Comparison of ENCODE assay signal across 9 cellular contexts in the genomic region with DNA sequence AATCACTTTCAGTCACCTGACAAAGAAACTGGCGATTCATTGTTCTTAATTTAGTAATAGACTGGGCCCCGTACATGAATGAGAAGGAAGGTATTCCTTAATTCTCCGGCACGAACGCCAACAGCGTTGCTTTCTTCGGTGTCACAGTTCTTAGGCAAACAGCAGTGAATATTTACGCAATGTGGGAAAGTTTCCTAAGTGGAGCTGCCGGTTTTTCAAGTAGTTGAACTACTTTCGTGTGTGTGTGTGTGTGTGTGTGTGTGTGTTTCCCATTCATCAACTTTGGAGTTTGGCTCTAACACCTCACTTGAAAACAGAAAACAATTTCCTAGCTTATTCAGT. TPM values are rescaled to one million over a fixed set of nuclear protein-coding genes. Genes with fewer than 3 reads are reported as not detected.
DNase-seq lines count a peak whose midpoint lies in the region; ATAC-seq and TF ChIP-seq lines count a peak whose summit lies in the region.
"Had no signal": no experiment of that assay in that cellular context is flagged by ENCODE, and none has a peak within 500 bp of the region (broad histone marks: within the 10 kb centered on the region; RNA-seq: fewer than 3 reads in every experiment).

No MANE protein-coding gene starts in this region.

- H3K27me3 Mint-ChIP-seq in CD8-positive, alpha-beta memory T cell: peaks cover 8 to 18% of the 10 kb centered on the region in 2 donors
- peaks cover 7% of the 10 kb centered on the region for H3K27me3 Mint-ChIP-seq in activated naive CD8-positive, alpha-beta T cell

- H3K27ac Mint-ChIP-seq in CD8-positive, alpha-beta memory T cell: peak overlapping the region; percentile 93 to 99 (median 98)
- peak overlapping the region; percentile 99 for H3K27ac Mint-ChIP-seq in activated naive CD8-positive, alpha-beta T cell

- H3K4me3 Mint-ChIP-seq in CD8-positive, alpha-beta memory T cell: peak overlapping the region; percentile 93 to 98 (median 96)
- peak overlapping the region; percentile 97 for H3K4me3 Mint-ChIP-seq in activated naive CD8-positive, alpha-beta T cell

- intact Hi-C loops in left ventricle myocardium inferior (cut with micrococcal nuclease) (no loop called here), sigmoid colon (cut with DNase I) (loop anchor here (5.0 to 10.0 kb wide), 2 partner anchors 465 to 778 kb away; a partner anchor contains a TSS)

- DNase-seq in CD8-positive, alpha-beta memory T cell: no peak
- no peak for DNase-seq in left ventricle myocardium inferior
- no peak for DNase-seq in sigmoid colon
- no peak for DNase-seq in KBM-7
- DNase-seq in foreskin melanocyte: no peak

- in situ Hi-C loops in KBM-7 (cut with MboI; ENCODE audit: low pct_unique_long_range_greater_than_20kb, low sequenced_read_pairs): no loop called here

- TF ChIP-seq POLR2A in sigmoid colon (IDR thresholded peaks at IDR 0.05): no peak

- H3K27me3 ChIP-seq in CD8-positive, alpha-beta memory T cell (ENCODE audit: insufficient read depth, low read length, poor library complexity, severe bottlenecking): no peaks in the 10 kb centered on the region
- H3K27me3 ChIP-seq in HUES48 (ENCODE audit: control insufficient read depth, insufficient read depth, low read length) (peaks cover 28% of the 10 kb centered on the region), left ventricle myocardium inferior (ENCODE audit: low read depth) (no peaks in the 10 kb centered on the region), sigmoid colon (no peaks in the 10 kb centered on the region)

- TF ChIP-seq CTCF in left ventricle myocardium inferior (IDR thresholded peaks at IDR 0.05; ENCODE audit: borderline replicate concordance): no peak
- no peak for TF ChIP-seq CTCF in sigmoid colon (IDR thresholded peaks at IDR 0.05)

- peaks cover 17 to 26% (median 19%) of the 10 kb centered on the region in 3 donors for H3K4me1 Mint-ChIP-seq in CD8-positive, alpha-beta memory T cell
- peaks cover 9% of the 10 kb centered on the region for H3K4me1 Mint-ChIP-seq in activated naive CD8-positive, alpha-beta T cell (ENCODE audit: low read depth)

- POLR2A ChIA-PET in CD8-positive, alpha-beta memory T cell (lab: Charles Lee): interaction anchor here (1.0 kb wide), 1 partner anchor 196 kb away, joined by 3 read pairs; a partner anchor contains a TSS

- H3K27ac ChIP-seq in CD8-positive, alpha-beta memory T cell (ENCODE audit: low read depth, low read length): peak overlapping the region; percentile 83
- H3K27ac ChIP-seq in HUES48 (ENCODE audit: low read depth, low read length): peak overlapping the region; percentile 89
- H3K27ac ChIP-seq in left ventricle myocardium inferior (replicated peaks): peak overlapping the region; percentile 95
- peak overlapping the region; percentile 84 to 89 (median 86) for H3K27ac ChIP-seq in sigmoid colon

- H3K36me3 ChIP-seq in CD8-positive, alpha-beta memory T cell (ENCODE audit: insufficient read depth, low read length): no peaks in the 10 kb centered on the region
- H3K36me3 ChIP-seq in HUES48 (ENCODE audit: control insufficient read depth, insufficient read depth, low read length) (no peaks in the 10 kb centered on the region), left ventricle myocardium inferior (no peaks in the 10 kb centered on the region), sigmoid colon (no peaks in the 10 kb centered on the region)

- CTCF ChIA-PET in CD8-positive, alpha-beta memory T cell (lab: Charles Lee): no interaction called here

- no peaks in the 10 kb centered on the region for H3K9me3 ChIP-seq in CD8-positive, alpha-beta memory T cell (ENCODE audit: low read length)
- H3K9me3 ChIP-seq in HUES48 (ENCODE audit: control insufficient read depth, insufficient read depth, low read length) (no peaks in the 10 kb centered on the region), left ventricle myocardium inferior (replicated peaks) (no peaks in the 10 kb centered on the region), sigmoid colon (no peaks in the 10 kb centered on the region)

- TF ChIP-seq EP300 in sigmoid colon (IDR thresholded peaks at IDR 0.05): no peak

- H3K9ac ChIP-seq in HUES48 (ENCODE audit: low read depth, low read length): peak overlapping the region; percentile 82

- 0 to 1% methylated on average over 10 of the region's 10 CpGs for WGBS in sigmoid colon, 2 donors

- H3K9me3 Mint-ChIP-seq in CD8-positive, alpha-beta memory T cell: peaks cover 0 to 2% (median 0%) of the 10 kb centered on the region in 5 donors
- H3K9me3 Mint-ChIP-seq in activated naive CD8-positive, alpha-beta T cell (ENCODE audit: low read depth): no peaks in the 10 kb centered on the region

- H3K36me3 Mint-ChIP-seq in CD8-positive, alpha-beta memory T cell: peaks cover 0 to 10% (median 4%) of the 10 kb centered on the region in 3 donors
- no peaks in the 10 kb centered on the region for H3K36me3 Mint-ChIP-seq in activated naive CD8-positive, alpha-beta T cell

- ATAC-seq in HG03039 (IDR thresholded peaks at IDR 0.05; ENCODE audit: unreplicated experiment): no peak

- no peaks in the 10 kb centered on the region for H3K4me1 ChIP-seq in CD8-positive, alpha-beta memory T cell (ENCODE audit: insufficient read depth, low read length)
- no peaks in the 10 kb centered on the region for H3K4me1 ChIP-seq in HUES48 (ENCODE audit: control insufficient read depth, insufficient read depth, low read length)
- H3K4me1 ChIP-seq in left ventricle myocardium inferior: peaks cover 4% of the 10 kb centered on the region
- H3K4me1 ChIP-seq in sigmoid colon: no peaks in the 10 kb centered on the region

- H3K4me3 ChIP-seq in CD8-positive, alpha-beta memory T cell (ENCODE audit: low read length): peak overlapping the region; percentile 91
- H3K4me3 ChIP-seq in HUES48 (ENCODE audit: low read depth, low read length) (peak overlapping the region; percentile 95), left ventricle myocardium inferior (peak overlapping the region; percentile 70), sigmoid colon (peak overlapping the region; percentile 39 to 56 (median 56))

RNA-seq across cellular contexts. Expression of a gene that starts 0.7 kb away (rescaled TPM):
- 10 to 100 TPM; 11.3 to 13.3 TPM for total RNA-seq in CD8-positive, alpha-beta memory T cell
- 15.8 TPM for polyA plus RNA-seq in CD8-positive, alpha-beta memory T cell
- total RNA-seq in left ventricle myocardium inferior: 2.1 TPM
- total RNA-seq in sigmoid colon: 1 to 10 TPM; 2.4 to 3.6 (median 3.4) TPM
- polyA plus RNA-seq in sigmoid colon: 10 to 100 TPM in 2 of 3 donors, 1 to 10 TPM in 1; 5.6 to 11.4 (median 10.2) TPM

RNA-seq across cellular contexts. Expression of a gene that starts 55.4 kb away (rescaled TPM):
- not detected for total RNA-seq in CD8-positive, alpha-beta memory T cell
- polyA plus RNA-seq in CD8-positive, alpha-beta memory T cell: not detected
- total RNA-seq in left ventricle myocardium inferior (not detected), sigmoid colon (under 1 TPM in 1 of 4 donors, not detected in 3; 0.28 TPM)
- polyA plus RNA-seq in sigmoid colon: not detected
- total RNA-seq: SK-MEL-5 had no signal
